ENCODE assay signal across 38 cellular contexts in genomic region chr11:70838198-70838597, GRCh38.
"Had no signal": no experiment of that assay in that cellular context is flagged by ENCODE, and none has a peak within 500 bp of the region (broad histone marks: within the 10 kb centered on the region; RNA-seq: fewer than 3 reads in every experiment).

No MANE protein-coding gene starts in this region.

- H3K36me3 Mint-ChIP-seq: activated naive CD4-positive, alpha-beta T cell treated with anti-CD3 and anti-CD28 coated beads, Interleukin-2, amount 10 ng/mL, durations not matched to agents 7 days and 5 days; activated naive CD4-positive, alpha-beta T cell treated with anti-CD3 and anti-CD28 coated beads, Interleukin-2, amount 50 U/mL, for 24 hours; activated naive CD4-positive, alpha-beta T cell treated with anti-CD3 and anti-CD28 coated beads, Interleukin-2, amount 50 U/mL, for 72 hours; activated naive CD8-positive, alpha-beta T cell; activated naive CD8-positive, alpha-beta T cell treated with anti-CD3 and anti-CD28 coated beads for 36 hours; activated naive CD8-positive, alpha-beta T cell treated with anti-CD3 and anti-CD28 coated beads, Interleukin-2, amount 10 ng/mL, durations not matched to agents 7 days and 5 days had no signal

- H3K27ac Mint-ChIP-seq: activated naive CD4-positive, alpha-beta T cell treated with anti-CD3 and anti-CD28 coated beads for 36 hours; activated naive CD4-positive, alpha-beta T cell treated with anti-CD3 and anti-CD28 coated beads, Interleukin-2, amount 10 ng/mL, durations not matched to agents 7 days and 5 days; activated naive CD4-positive, alpha-beta T cell treated with anti-CD3 and anti-CD28 coated beads, Interleukin-2, amount 50 U/mL, for 24 hours; activated naive CD4-positive, alpha-beta T cell treated with anti-CD3 and anti-CD28 coated beads, Interleukin-2, amount 50 U/mL, for 72 hours; activated naive CD8-positive, alpha-beta T cell; activated naive CD8-positive, alpha-beta T cell treated with anti-CD3 and anti-CD28 coated beads for 36 hours; activated naive CD8-positive, alpha-beta T cell treated with anti-CD3 and anti-CD28 coated beads, Interleukin-2, amount 10 ng/mL, durations not matched to agents 7 days and 5 days; activated naive CD8-positive, alpha-beta T cell treated with anti-CD3 and anti-CD28 coated beads, Interleukin-2, amount 50 U/mL, for 24 hours; activated T-cell treated with anti-CD3 and anti-CD28 coated beads, Interleukin-2, amount 50 U/mL, for 24 hours; activated T-cell treated with anti-CD3 and anti-CD28 coated beads, Interleukin-2, amount 50 U/mL, for 72 hours; activated T-helper 1 cell treated with anti-CD3 and anti-CD28 coated beads, Interleukin-12 subunit alpha, Interleukin-12 subunit beta, Interleukin-2, Interleukin-4 antibody, amounts not matched to agents 30 ng/mL and 10 ng/mL and 1 ng/mL, durations not matched to agents 14 hours and 24 hours and 36 hours; activated T-helper 17 cell treated with anti-CD3 and anti-CD28 coated beads, Interleukin-2, amount 50 U/mL, for 72 hours; activated T-helper 2 cell treated with anti-CD3 and anti-CD28 coated beads, Interferon-gamma antibody, Interleukin-2, Interleukin-4, amounts not matched to agents 10 μg/mL and 5 μg/mL and 100 μg/mL, durations not matched to agents 14 hours and 24 hours and 36 hours had no signal

- H3K36me3 ChIP-seq: adrenal gland, ascending aorta, brain microvascular endothelial cell, breast epithelium, cardiac muscle cell had no signal

- H3K9me3 ChIP-seq: adrenal gland, body of pancreas had no signal

- DNase-seq: activated effector memory CD4-positive, alpha-beta T cell treated with anti-CD3 and anti-CD28 coated beads, Interleukin-2, amount 50 U/mL, for 16 hours; activated effector memory CD4-positive, alpha-beta T cell treated with Interleukin-2 at 50 U/mL for 16 hours; activated gamma-delta T cell; activated gamma-delta T cell treated with Interleukin-2 at 50 U/mL for 16 hours; activated naive CD4-positive, alpha-beta T cell; activated naive CD4-positive, alpha-beta T cell treated with anti-CD3 and anti-CD28 coated beads for 36 hours; activated naive CD4-positive, alpha-beta T cell treated with anti-CD3 and anti-CD28 coated beads, Interleukin-2, amount 10 ng/mL, durations not matched to agents 7 days and 5 days; activated naive CD4-positive, alpha-beta T cell treated with anti-CD3 and anti-CD28 coated beads, Interleukin-2, amount 50 U/mL, for 16 hours; activated naive CD4-positive, alpha-beta T cell treated with Interleukin-2 at 50 U/mL for 16 hours; activated naive CD8-positive, alpha-beta T cell treated with anti-CD3 and anti-CD28 coated beads for 36 hours; activated naive CD8-positive, alpha-beta T cell treated with anti-CD3 and anti-CD28 coated beads, Interleukin-2, amount 10 ng/mL, durations not matched to agents 7 days and 5 days; activated naive CD8-positive, alpha-beta T cell treated with anti-CD3 and anti-CD28 coated beads, Interleukin-2, amount 50 U/mL, for 24 hours; activated T-cell treated with anti-CD3 and anti-CD28 coated beads, Interleukin-2, amount 50 U/mL, for 1 hour; activated T-cell treated with anti-CD3 and anti-CD28 coated beads, Interleukin-2, amount 50 U/mL, for 24 hours; activated T-cell treated with anti-CD3 and anti-CD28 coated beads, Interleukin-2, amount 50 U/mL, for 4 hours; activated T-cell treated with anti-CD3 and anti-CD28 coated beads, Interleukin-2, amount 50 U/mL, for 48 hours; activated T-cell treated with anti-CD3 and anti-CD28 coated beads, Interleukin-2, amount 50 U/mL, for 72 hours; adrenal gland; amniotic stem cell; amygdala; anterior cingulate cortex; aorta; body of pancreas; brain microvascular endothelial cell; caudate nucleus; central memory CD4-positive, alpha-beta T cell; cerebellar nuclear complex had no signal

- H3K4me1 Mint-ChIP-seq: activated naive CD4-positive, alpha-beta T cell treated with anti-CD3 and anti-CD28 coated beads, Interleukin-2, amount 10 ng/mL, durations not matched to agents 7 days and 5 days; activated naive CD4-positive, alpha-beta T cell treated with anti-CD3 and anti-CD28 coated beads, Interleukin-2, amount 50 U/mL, for 24 hours; activated naive CD8-positive, alpha-beta T cell treated with anti-CD3 and anti-CD28 coated beads for 36 hours; activated naive CD8-positive, alpha-beta T cell treated with anti-CD3 and anti-CD28 coated beads, Interleukin-2, amount 10 ng/mL, durations not matched to agents 7 days and 5 days; activated naive CD8-positive, alpha-beta T cell treated with anti-CD3 and anti-CD28 coated beads, Interleukin-2, amount 50 U/mL, for 24 hours; activated T-helper 17 cell treated with anti-CD3 and anti-CD28 coated beads, Interleukin-2, amount 50 U/mL, for 72 hours; central memory CD8-positive, alpha-beta T cell had no signal

- H3K4me3 ChIP-seq: adrenal gland, ascending aorta, body of pancreas, breast epithelium, cardiac muscle cell had no signal

- H3K27me3 Mint-ChIP-seq: activated naive CD4-positive, alpha-beta T cell treated with anti-CD3 and anti-CD28 coated beads, Interleukin-2, amount 10 ng/mL, durations not matched to agents 7 days and 5 days; activated naive CD4-positive, alpha-beta T cell treated with anti-CD3 and anti-CD28 coated beads, Interleukin-2, amount 50 U/mL, for 24 hours; activated naive CD8-positive, alpha-beta T cell; activated naive CD8-positive, alpha-beta T cell treated with anti-CD3 and anti-CD28 coated beads for 36 hours; activated naive CD8-positive, alpha-beta T cell treated with anti-CD3 and anti-CD28 coated beads, Interleukin-2, amount 10 ng/mL, durations not matched to agents 7 days and 5 days; activated naive CD8-positive, alpha-beta T cell treated with anti-CD3 and anti-CD28 coated beads, Interleukin-2, amount 50 U/mL, for 24 hours had no signal

- H3K27ac ChIP-seq: adrenal gland, ascending aorta, body of pancreas, brain microvascular endothelial cell, breast epithelium, cardiac muscle cell had no signal

- H3K4me3 Mint-ChIP-seq: activated naive CD4-positive, alpha-beta T cell treated with anti-CD3 and anti-CD28 coated beads for 36 hours; activated naive CD4-positive, alpha-beta T cell treated with anti-CD3 and anti-CD28 coated beads, Interleukin-2, amount 10 ng/mL, durations not matched to agents 7 days and 5 days; activated naive CD4-positive, alpha-beta T cell treated with anti-CD3 and anti-CD28 coated beads, Interleukin-2, amount 50 U/mL, for 24 hours; activated naive CD8-positive, alpha-beta T cell; activated naive CD8-positive, alpha-beta T cell treated with anti-CD3 and anti-CD28 coated beads for 36 hours; activated naive CD8-positive, alpha-beta T cell treated with anti-CD3 and anti-CD28 coated beads, Interleukin-2, amount 10 ng/mL, durations not matched to agents 7 days and 5 days; activated naive CD8-positive, alpha-beta T cell treated with anti-CD3 and anti-CD28 coated beads, Interleukin-2, amount 50 U/mL, for 24 hours; activated T-cell treated with anti-CD3 and anti-CD28 coated beads, Interleukin-2, amount 50 U/mL, for 24 hours; activated T-cell treated with anti-CD3 and anti-CD28 coated beads, Interleukin-2, amount 50 U/mL, for 4 hours; activated T-cell treated with anti-CD3 and anti-CD28 coated beads, Interleukin-2, amount 50 U/mL, for 72 hours; activated T-helper 1 cell treated with anti-CD3 and anti-CD28 coated beads, Interleukin-12 subunit alpha, Interleukin-12 subunit beta, Interleukin-2, Interleukin-4 antibody, amounts not matched to agents 30 ng/mL and 10 ng/mL and 1 ng/mL, durations not matched to agents 14 hours and 24 hours and 36 hours; activated T-helper 17 cell treated with anti-CD3 and anti-CD28 coated beads, Interleukin-2, amount 50 U/mL, for 72 hours; brain; central memory CD8-positive, alpha-beta T cell had no signal

- H3K9me3 Mint-ChIP-seq: activated naive CD4-positive, alpha-beta T cell treated with anti-CD3 and anti-CD28 coated beads, Interleukin-2, amount 50 U/mL, for 24 hours; activated naive CD8-positive, alpha-beta T cell treated with anti-CD3 and anti-CD28 coated beads, Interleukin-2, amount 50 U/mL, for 24 hours; activated T-cell treated with anti-CD3 and anti-CD28 coated beads, Interleukin-2, amount 50 U/mL, for 24 hours; activated T-helper 2 cell treated with anti-CD3 and anti-CD28 coated beads, Interferon-gamma antibody, Interleukin-2, Interleukin-4, amounts not matched to agents 10 μg/mL and 5 μg/mL and 100 μg/mL, durations not matched to agents 14 hours and 24 hours and 36 hours had no signal

- H3K4me1 ChIP-seq: adrenal gland, ascending aorta, body of pancreas, breast epithelium had no signal

- H3K27me3 ChIP-seq: adrenal gland, ascending aorta, body of pancreas, brain microvascular endothelial cell, breast epithelium, cardiac muscle cell had no signal
